Comparison of ENCODE assay signal across 1 cellular context in genomic region chr3:158471639-158472294, GRCh38.
TF ChIP-seq lines count a peak whose summit lies in the region.

No MANE protein-coding gene starts in this region.

TF ChIP-seq in HepG2, 621 proteins besides CTCF, POLR2A, EP300 and RAD21 (continued from another document):
- peak; percentile 25; the same call in 1 of the 2 replicates for TF ChIP-seq AHDC1 (CRISPR knock-in tag; IDR thresholded peaks at IDR 0.05; ENCODE audit: borderline replicate concordance)
- TF ChIP-seq NFIC (IDR thresholded peaks at IDR 0.05; ENCODE audit: low read length), result peak; percentile 69; the same call in 1 of the 2 replicates
- TF ChIP-seq, protein P1, sequence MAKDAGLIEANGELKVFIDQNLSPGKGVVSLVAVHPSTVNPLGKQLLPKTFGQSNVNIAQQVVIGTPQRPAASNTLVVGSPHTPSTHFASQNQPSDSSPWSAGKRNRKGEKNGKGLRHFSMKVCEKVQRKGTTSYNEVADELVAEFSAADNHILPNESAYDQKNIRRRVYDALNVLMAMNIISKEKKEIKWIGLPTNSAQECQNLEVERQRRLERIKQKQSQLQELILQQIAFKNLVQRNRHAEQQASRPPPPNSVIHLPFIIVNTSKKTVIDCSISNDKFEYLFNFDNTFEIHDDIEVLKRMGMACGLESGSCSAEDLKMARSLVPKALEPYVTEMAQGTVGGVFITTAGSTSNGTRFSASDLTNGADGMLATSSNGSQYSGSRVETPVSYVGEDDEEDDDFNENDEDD (CRISPR knock-in tag; IDR thresholded peaks at IDR 0.05; ENCODE audit: borderline replicate concordance), result no peak
- TF ChIP-seq ZFAT (CRISPR knock-in tag; conservative IDR thresholded peaks at IDR 0.05), result no peak
- TF ChIP-seq BCL6 (CRISPR knock-in tag; IDR thresholded peaks at IDR 0.05), result peak; percentile 73
- TF ChIP-seq HOMEZ (CRISPR knock-in tag; IDR thresholded peaks at IDR 0.05; ENCODE audit: low read depth), result peak; percentile 19; the same call in 1 of the 2 replicates
- TF ChIP-seq ARID5B (CRISPR knock-in tag; IDR thresholded peaks at IDR 0.05), result peak; percentile 65
- TF ChIP-seq HDAC2 (CRISPR knock-in tag; IDR thresholded peaks at IDR 0.05), result no peak
- TF ChIP-seq FOXP1 (IDR thresholded peaks at IDR 0.05), result no peak
- TF ChIP-seq FOXP1 (CRISPR knock-in tag; IDR thresholded peaks at IDR 0.05), result peak; percentile 57
- no peak for TF ChIP-seq ZNF558 (CRISPR knock-in tag; IDR thresholded peaks at IDR 0.05; ENCODE audit: borderline replicate concordance)
- TF ChIP-seq ATF7-NPFF (CRISPR knock-in tag; IDR thresholded peaks at IDR 0.05; ENCODE audit: low read depth), result no peak
- TF ChIP-seq RXRB (CRISPR knock-in tag; IDR thresholded peaks at IDR 0.05; ENCODE audit: borderline replicate concordance), result peak; percentile 25; the same call in 1 of the 2 replicates
- peak; percentile 56 for TF ChIP-seq PAXIP1 (CRISPR knock-in tag; conservative IDR thresholded peaks at IDR 0.05)
- TF ChIP-seq HMG20A (CRISPR knock-in tag; IDR thresholded peaks at IDR 0.05; ENCODE audit: borderline replicate concordance), result peak; percentile 29; the same call in 1 of the 2 replicates
- TF ChIP-seq, protein P2, sequence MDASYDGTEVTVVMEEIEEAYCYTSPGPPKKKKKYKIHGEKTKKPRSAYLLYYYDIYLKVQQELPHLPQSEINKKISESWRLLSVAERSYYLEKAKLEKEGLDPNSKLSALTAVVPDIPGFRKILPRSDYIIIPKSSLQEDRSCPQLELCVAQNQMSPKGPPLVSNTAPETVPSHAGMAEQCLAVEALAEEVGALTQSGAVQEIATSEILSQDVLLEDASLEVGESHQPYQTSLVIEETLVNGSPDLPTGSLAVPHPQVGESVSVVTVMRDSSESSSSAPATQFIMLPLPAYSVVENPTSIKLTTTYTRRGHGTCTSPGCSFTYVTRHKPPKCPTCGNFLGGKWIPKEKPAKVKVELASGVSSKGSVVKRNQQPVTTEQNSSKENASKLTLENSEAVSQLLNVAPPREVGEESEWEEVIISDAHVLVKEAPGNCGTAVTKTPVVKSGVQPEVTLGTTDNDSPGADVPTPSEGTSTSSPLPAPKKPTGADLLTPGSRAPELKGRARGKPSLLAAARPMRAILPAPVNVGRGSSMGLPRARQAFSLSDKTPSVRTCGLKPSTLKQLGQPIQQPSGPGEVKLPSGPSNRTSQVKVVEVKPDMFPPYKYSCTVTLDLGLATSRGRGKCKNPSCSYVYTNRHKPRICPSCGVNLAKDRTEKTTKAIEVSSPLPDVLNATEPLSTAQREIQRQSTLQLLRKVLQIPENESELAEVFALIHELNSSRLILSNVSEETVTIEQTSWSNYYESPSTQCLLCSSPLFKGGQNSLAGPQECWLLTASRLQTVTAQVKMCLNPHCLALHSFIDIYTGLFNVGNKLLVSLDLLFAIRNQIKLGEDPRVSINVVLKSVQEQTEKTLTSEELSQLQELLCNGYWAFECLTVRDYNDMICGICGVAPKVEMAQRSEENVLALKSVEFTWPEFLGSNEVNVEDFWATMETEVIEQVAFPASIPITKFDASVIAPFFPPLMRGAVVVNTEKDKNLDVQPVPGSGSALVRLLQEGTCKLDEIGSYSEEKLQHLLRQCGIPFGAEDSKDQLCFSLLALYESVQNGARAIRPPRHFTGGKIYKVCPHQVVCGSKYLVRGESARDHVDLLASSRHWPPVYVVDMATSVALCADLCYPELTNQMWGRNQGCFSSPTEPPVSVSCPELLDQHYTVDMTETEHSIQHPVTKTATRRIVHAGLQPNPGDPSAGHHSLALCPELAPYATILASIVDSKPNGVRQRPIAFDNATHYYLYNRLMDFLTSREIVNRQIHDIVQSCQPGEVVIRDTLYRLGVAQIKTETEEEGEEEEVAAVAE (CRISPR knock-in tag; IDR thresholded peaks at IDR 0.05; ENCODE audit: borderline replicate concordance), result 0 out of 2 replicates have a peak, but pooled peaks have one; percentile 43
- TF ChIP-seq ZNF24 (IDR thresholded peaks at IDR 0.05), result no peak
- no peak for TF ChIP-seq HOXA3 (CRISPR knock-in tag; IDR thresholded peaks at IDR 0.05)
